In the genomic region with DNA sequence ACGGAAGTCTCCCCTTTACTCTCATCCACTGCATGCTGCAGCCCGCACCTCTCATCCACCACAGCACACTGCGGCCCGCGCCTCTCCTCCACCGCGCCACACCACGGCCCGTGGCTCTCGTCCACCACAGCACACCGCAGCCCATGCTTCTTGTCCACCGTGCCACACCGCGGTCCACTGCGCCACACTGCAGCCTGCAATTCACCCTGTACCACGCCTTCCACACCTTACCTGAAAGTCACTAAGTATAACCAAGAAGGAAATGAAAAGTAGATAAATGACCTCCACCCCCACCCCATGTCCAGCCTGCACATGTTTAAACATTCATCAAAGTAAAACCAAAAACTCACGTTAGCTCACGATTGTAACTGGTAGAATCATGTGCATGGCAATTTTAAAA, we compare ENCODE assay signal across 14 cellular contexts.
DNase-seq lines count a peak whose midpoint lies in the region; ATAC-seq and TF ChIP-seq lines count a peak whose summit lies in the region.
"Had no signal": no experiment of that assay in that cellular context is flagged by ENCODE, and none has a peak within 500 bp of the region (broad histone marks: within the 10 kb centered on the region; RNA-seq: fewer than 3 reads in every experiment).

No MANE protein-coding gene starts in this region.

- H3K4me3 ChIP-seq in mucosa of descending colon, result no peak overlapping the region
- H3K4me3 ChIP-seq: SJCRH30 had no signal

- in situ Hi-C loops in ACHN (cut with HindIII; ENCODE audit: low pct_ligation_motif_present, low pct_unique_long_range_greater_than_20kb, low sequenced_read_pairs), result no loop called here

- H3K9me3 ChIP-seq in mucosa of descending colon, result no peaks in the 10 kb centered on the region
- H3K9me3 ChIP-seq: SJCRH30 had no signal

- no peaks in the 10 kb centered on the region for H3K4me1 ChIP-seq in mucosa of descending colon (ENCODE audit: low read depth)

- no peaks in the 10 kb centered on the region for H3K36me3 ChIP-seq in mucosa of descending colon (ENCODE audit: low read depth)
- H3K36me3 ChIP-seq: SJCRH30 had no signal

- TF ChIP-seq CTCF in mucosa of descending colon (IDR thresholded peaks at IDR 0.05), result no peak

- ATAC-seq in GM19351 (IDR thresholded peaks at IDR 0.05; ENCODE audit: unreplicated experiment) (peak; percentile 63), mucosa of descending colon (peak; percentile 80), GM21447 (IDR thresholded peaks at IDR 0.05; ENCODE audit: unreplicated experiment) (no peak)

- intact Hi-C loops in mucosa of descending colon (cut with DNase I, micrococcal nuclease), result loop anchor here in 1 of 2 donors (10.0 kb wide), 1 partner anchor 171 kb away; the partner anchor contains the start of gene DIP2C

- peak; percentile 17 for DNase-seq in ACHN
- DNase-seq in RPMI8226, result peak; percentile 26
- peak; percentile 58 to 72 (median 71) for DNase-seq in mucosa of descending colon
- no peak for DNase-seq in amniotic stem cell (lab: John Stamatoyannopoulos, UW)
- no peak for DNase-seq in retina
- no peak for DNase-seq in GM03348 (ENCODE audit: low spot score)
- DNase-seq: central memory CD4-positive, alpha-beta T cell; EL; NCI-H1048; stimulated activated CD4-positive, alpha-beta T cell treated with anti-CD3 and anti-CD28 coated beads, Interleukin-15, amount 100 ng/mL, for 24 hours; stimulated activated CD8-positive, alpha-beta memory T cell treated with anti-CD3 and anti-CD28 coated beads, Interleukin-4, amount 100 ng/mL, for 48 hours had no signal

Comparison
In these comparisons a context has a peak if more than half of its experiments do, and no peak if none do; other contexts are left out.
1. DNase-seq: peak in ACHN (single experiment), RPMI8226 (single experiment) and mucosa of descending colon (3 of 3); none in amniotic stem cell (single experiment), retina (single experiment) and GM03348 (single experiment).